In the genomic region with DNA sequence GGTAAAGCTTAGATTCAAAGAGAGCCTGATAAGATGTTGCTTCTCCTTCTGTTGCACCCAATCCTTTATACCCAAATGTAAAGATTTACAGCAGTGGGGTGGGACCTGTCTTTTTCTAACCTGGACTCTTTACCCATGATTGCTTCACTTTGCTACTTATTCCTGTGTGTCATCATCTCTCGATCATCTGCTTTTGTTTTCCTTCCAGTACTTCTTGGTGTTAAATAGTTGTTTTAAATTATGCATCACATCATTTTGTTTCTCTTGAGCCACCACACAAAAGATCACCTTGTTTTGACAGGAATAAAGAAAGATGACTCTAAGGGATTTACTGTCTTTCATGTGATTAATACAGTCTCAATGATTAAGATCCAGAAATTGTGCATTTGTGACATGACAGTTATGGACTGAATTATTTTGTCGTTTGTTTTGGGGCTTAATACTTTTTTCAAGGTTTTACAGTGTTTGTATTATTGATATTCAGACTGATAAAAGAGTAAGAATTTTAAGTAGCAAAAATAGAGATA, we compare ENCODE assay signal across 17 cellular contexts.
DNase-seq lines count a peak whose midpoint lies in the region; ATAC-seq, FAIRE-seq and TF ChIP-seq lines count a peak whose summit lies in the region.
"Had no signal": no experiment of that assay in that cellular context is flagged by ENCODE, and none has a peak within 500 bp of the region (broad histone marks: within the 10 kb centered on the region; RNA-seq: fewer than 3 reads in every experiment).

No MANE protein-coding gene starts in this region.

- no peaks in the 10 kb centered on the region for H3K79me2 ChIP-seq in HepG2 (ENCODE audit: insufficient read depth, low read length)

- no TSS peak for BruUV-seq in HepG2 (replicated peaks; lab: Mats Ljungman, UMichigan)

- no peak for TF ChIP-seq POLR2A in HepG2 (IDR thresholded peaks at IDR 0.05; ENCODE audit: insufficient read depth in 1 of 2, low read depth in 2 of 2, low read length in 2 of 2)
- no peak for TF ChIP-seq POLR2A in right lobe of liver (IDR thresholded peaks at IDR 0.05)

- no peak for ATAC-seq in HepG2
- no peak for ATAC-seq in right lobe of liver
- ATAC-seq: PC-3 had no signal

- no peak overlapping the region for H3K9ac ChIP-seq in HepG2 (ENCODE audit: insufficient read depth, low read depth, low read length)

- no peak overlapping the region for H3K4me2 ChIP-seq in HepG2 (ENCODE audit: low read depth, low read length)

- intact Hi-C loops in HepG2 (cut with micrococcal nuclease; ENCODE audit: unreplicated experiment) (no loop called here), right lobe of liver (cut with DNase I) (no loop called here)

- CTCF ChIA-PET in HepG2 (lab: Yijun Ruan, JAX; ENCODE audit: low intra/inter-chr PET ratio, low total read pairs) (no interaction called here), HEK293T (lab: Yijun Ruan, JAX) (no interaction called here)

- TF ChIP-seq EP300 in HepG2 (IDR thresholded peaks at IDR 0.05; ENCODE audit: low read depth in 2 of 2, low read length in 2 of 2): no peak
- TF ChIP-seq EP300 in HepG2 (CRISPR knock-in tag; IDR thresholded peaks at IDR 0.05; ENCODE audit: borderline replicate concordance): no peak

- DNase-seq in HepG2 (ENCODE audit: low spot score): no peak
- DNase-seq in right lobe of liver: no peak
- DNase-seq in OCI-M1 (lab: John Stamatoyannopoulos, UW): peak; percentile 31
- DNase-seq in fibroblast of mammary gland (ENCODE audit: low read depth): peak; percentile 30
- no peak for DNase-seq in urothelium cell line (ENCODE audit: low spot score)
- DNase-seq in GM10266 (ENCODE audit: extremely low spot score): no peak
- DNase-seq in HEK293T (ENCODE audit: extremely low spot score): no peak
- DNase-seq: BE2C; CD4-positive, alpha-beta T cell; H9; NCI-H1436 treated with DMSO at 0.1 percent for 48 hours; NCI-H2029 treated with DMSO at 0.1 percent for 48 hours; NCI-H510A; PC-3; SW 1271 had no signal

- H3K4me1 ChIP-seq in HepG2 (ENCODE audit: insufficient read depth, low read length) (peaks cover 18% of the 10 kb centered on the region), right lobe of liver (no peaks in the 10 kb centered on the region)

- POLR2A ChIA-PET in HepG2 (lab: Yijun Ruan, JAX) (no interaction called here), HEK293T (lab: Yijun Ruan, JAX) (no interaction called here)

- H3K36me3 ChIP-seq in HepG2 (replicated peaks in 1 of 2; ENCODE audit: control insufficient read depth in 1 of 2, insufficient read depth in 2 of 2, low read length in 2 of 2) (peaks cover 0 to 3% of the 10 kb centered on the region in 2 experiments; a peak in 1 of 5 replicates), right lobe of liver (no peaks in the 10 kb centered on the region)
- H3K36me3 ChIP-seq: BE2C, SJSA1 had no signal

- no peak overlapping the region for H3K27ac ChIP-seq in HepG2 (ENCODE audit: extremely low read length, insufficient read depth, low read length)
- no peak overlapping the region for H3K27ac ChIP-seq in right lobe of liver
- H3K27ac ChIP-seq: SJSA1 had no signal

- H4K20me1 ChIP-seq in HepG2 (ENCODE audit: insufficient read depth, low read length): no peaks in the 10 kb centered on the region

- no peaks in the 10 kb centered on the region for H3K27me3 ChIP-seq in HepG2 (ENCODE audit: control insufficient read depth in 1 of 2, insufficient read depth in 2 of 2, low read length in 2 of 2)
- H3K27me3 ChIP-seq in right lobe of liver: no peaks in the 10 kb centered on the region
- H3K27me3 ChIP-seq: BE2C, SJSA1 had no signal

- FAIRE-seq in HepG2 (lab: Jason Lieb, UNC) (no peak), urothelium cell line (lab: Jason Lieb, UNC) (no peak)
- FAIRE-seq: HTR-8/SVneo had no signal

- no peak for TF ChIP-seq RAD21 in HepG2 (CRISPR knock-in tag; IDR thresholded peaks at IDR 0.05)

- TF ChIP-seq CTCF in HepG2 (CRISPR knock-in tag; IDR thresholded peaks at IDR 0.05): no peak
- no peak for TF ChIP-seq CTCF in right lobe of liver (IDR thresholded peaks at IDR 0.05)
- no peak for TF ChIP-seq CTCF in fibroblast of mammary gland (conservative IDR thresholded peaks at IDR 0.05; ENCODE audit: control insufficient read depth, insufficient read depth, low read depth, low read length)
- no peak for TF ChIP-seq CTCF in GM10266 (IDR thresholded peaks at IDR 0.05; ENCODE audit: control insufficient read depth, insufficient read depth, low read depth, missing control alignments)

- H2AFZ ChIP-seq in HepG2 (ENCODE audit: low read length): no peak overlapping the region

- H3K9me3 ChIP-seq in HepG2 (ENCODE audit: low read length) (no peaks in the 10 kb centered on the region), right lobe of liver (no peaks in the 10 kb centered on the region)
- H3K9me3 ChIP-seq: BE2C, SJSA1 had no signal

- WGBS in HepG2 (ENCODE audit: low lambda C conversion rate): 88% methylated on average over 2 of the region's 2 CpGs
- 51% methylated on average over 2 of the region's 2 CpGs for WGBS in right lobe of liver (ENCODE audit: insufficient coverage, low coverage, low lambda C conversion rate, missing lambda C conversion rate)

- in situ Hi-C loops in HepG2 (cut with HindIII; ENCODE audit: extremely low pct_ligation_motif_present, low pct_unique_long_range_greater_than_20kb): no loop called here

- no peak overlapping the region for H3K4me3 ChIP-seq in HepG2 (replicated peaks in 1 of 3; ENCODE audit: insufficient read depth in 1 of 3, low read depth in 2 of 3, low read length in 3 of 3)
- no peak overlapping the region for H3K4me3 ChIP-seq in right lobe of liver
- no peak overlapping the region for H3K4me3 ChIP-seq in fibroblast of mammary gland (ENCODE audit: control insufficient read depth, low read depth, low read length)
- H3K4me3 ChIP-seq: SJSA1 had no signal

TF ChIP-seq in HepG2, 621 proteins besides CTCF, POLR2A, EP300 and RAD21:
- peak; percentile 20; the same call in 1 of the 2 replicates for TF ChIP-seq CEBPB (IDR thresholded peaks at IDR 0.05; ENCODE audit: borderline replicate concordance, low read depth, low read length)
- TF ChIP-seq, protein P1, sequence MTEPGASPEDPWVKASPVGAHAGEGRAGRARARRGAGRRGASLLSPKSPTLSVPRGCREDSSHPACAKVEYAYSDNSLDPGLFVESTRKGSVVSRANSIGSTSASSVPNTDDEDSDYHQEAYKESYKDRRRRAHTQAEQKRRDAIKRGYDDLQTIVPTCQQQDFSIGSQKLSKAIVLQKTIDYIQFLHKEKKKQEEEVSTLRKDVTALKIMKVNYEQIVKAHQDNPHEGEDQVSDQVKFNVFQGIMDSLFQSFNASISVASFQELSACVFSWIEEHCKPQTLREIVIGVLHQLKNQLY (CRISPR knock-in tag; IDR thresholded peaks at IDR 0.05): no peak

TF ChIP-seq in HEK293T, 16 proteins besides CTCF, POLR2A, EP300 and RAD21:
- no peak for TF ChIP-seq ZNF384 (IDR thresholded peaks at IDR 0.05)
- no peak for TF ChIP-seq L3MBTL2 (conservative IDR thresholded peaks at IDR 0.05)
- TF ChIP-seq LEF1 (IDR thresholded peaks at IDR 0.05; ENCODE audit: borderline replicate concordance): no peak
- no peak for TF ChIP-seq FOXM1 (IDR thresholded peaks at IDR 0.05; ENCODE audit: borderline replicate concordance)
- TF ChIP-seq NFRKB (IDR thresholded peaks at IDR 0.05): no peak
- TF ChIP-seq, protein P2, sequence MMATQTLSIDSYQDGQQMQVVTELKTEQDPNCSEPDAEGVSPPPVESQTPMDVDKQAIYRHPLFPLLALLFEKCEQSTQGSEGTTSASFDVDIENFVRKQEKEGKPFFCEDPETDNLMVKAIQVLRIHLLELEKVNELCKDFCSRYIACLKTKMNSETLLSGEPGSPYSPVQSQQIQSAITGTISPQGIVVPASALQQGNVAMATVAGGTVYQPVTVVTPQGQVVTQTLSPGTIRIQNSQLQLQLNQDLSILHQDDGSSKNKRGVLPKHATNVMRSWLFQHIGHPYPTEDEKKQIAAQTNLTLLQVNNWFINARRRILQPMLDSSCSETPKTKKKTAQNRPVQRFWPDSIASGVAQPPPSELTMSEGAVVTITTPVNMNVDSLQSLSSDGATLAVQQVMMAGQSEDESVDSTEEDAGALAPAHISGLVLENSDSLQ (IDR thresholded peaks at IDR 0.05): no peak
- TF ChIP-seq FOXK2 (IDR thresholded peaks at IDR 0.05): no peak
- TF ChIP-seq ELF4 (IDR thresholded peaks at IDR 0.05): no peak
- TF ChIP-seq TARDBP (IDR thresholded peaks at IDR 0.05): no peak

Comparison
In these comparisons a context has a peak if more than half of its experiments do, and no peak if none do; other contexts are left out.
1. DNase-seq: peak in OCI-M1 (single experiment) and fibroblast of mammary gland (single experiment); none in HepG2 (single experiment), right lobe of liver (0 of 3), urothelium cell line (single experiment), GM10266 (single experiment) and HEK293T (single experiment).